11 cellular contexts compared by ENCODE assay signal in genomic region chrX:53294024-53294648, GRCh38. TPM values are rescaled to one million over a fixed set of nuclear protein-coding genes. Genes with fewer than 3 reads are reported as not detected.
A peak's percentile ranks its signal among the peaks of the same experiment; 100 is the strongest.
DNase-seq lines count a peak whose midpoint lies in the region; ATAC-seq and TF ChIP-seq lines count a peak whose summit lies in the region.
"Had no signal": no experiment of that assay in that cellular context is flagged by ENCODE, and none has a peak within 500 bp of the region (broad histone marks: within the 10 kb centered on the region; RNA-seq: fewer than 3 reads in every experiment).

No MANE protein-coding gene starts in this region.

- H3K9me3 Mint-ChIP-seq in stimulated activated memory B cell treated with anti-CD40 and anti-IgM and Interleukin-4, amounts not matched to agents 10 μg/mL and 1 μg/mL and 100 μg/mL, for 72 hours, result no peaks in the 10 kb centered on the region
- H3K9me3 Mint-ChIP-seq: activated naive CD8-positive, alpha-beta T cell treated with anti-CD3 and anti-CD28 coated beads, Interleukin-2, amount 10 ng/mL, durations not matched to agents 7 days and 5 days had no signal

- H3K79me2 ChIP-seq in GM23248 (ENCODE audit: insufficient read depth) (no peaks in the 10 kb centered on the region), SK-N-SH (ENCODE audit: insufficient read depth) (no peaks in the 10 kb centered on the region), fibroblast of lung (ENCODE audit: control insufficient read depth, insufficient read depth, low read length) (no peaks in the 10 kb centered on the region)

- no peak overlapping the region for H3K27ac Mint-ChIP-seq in stimulated activated memory B cell treated with anti-CD40 and anti-IgM and Interleukin-4, amounts not matched to agents 10 μg/mL and 1 μg/mL and 100 μg/mL, for 72 hours
- H3K27ac Mint-ChIP-seq: activated naive CD8-positive, alpha-beta T cell treated with anti-CD3 and anti-CD28 coated beads, Interleukin-2, amount 10 ng/mL, durations not matched to agents 7 days and 5 days had no signal

- in situ Hi-C loops in GM23248 (cut with MboI), result no loop called here

- H3K4me2 ChIP-seq in GM23248 (ENCODE audit: unreplicated experiment) (no peak overlapping the region), SK-N-SH (no peak overlapping the region), fibroblast of lung (ENCODE audit: extremely low read depth, insufficient read depth, low read length) (no peak overlapping the region)

- H3K4me1 Mint-ChIP-seq in stimulated activated memory B cell treated with anti-CD40 and anti-IgM and Interleukin-4, amounts not matched to agents 10 μg/mL and 1 μg/mL and 100 μg/mL, for 72 hours, result no peaks in the 10 kb centered on the region

- TF ChIP-seq RAD21 in SK-N-SH (IDR thresholded peaks at IDR 0.05; ENCODE audit: low read length), result peak; percentile 54

- POLR2A ChIA-PET in SK-N-SH (lab: Yijun Ruan, JAX) (no interaction called here), RWPE1 (lab: Yijun Ruan, JAX; ENCODE audit: low non-redundant PET) (no interaction called here)

- H3F3A ChIP-seq in GM23248 (ENCODE audit: insufficient read depth), result no peaks in the 10 kb centered on the region
- H3F3A ChIP-seq in SK-N-SH (replicated peaks; ENCODE audit: insufficient read depth), result no peaks in the 10 kb centered on the region

- no peaks in the 10 kb centered on the region for H3K27me3 Mint-ChIP-seq in stimulated activated memory B cell treated with anti-CD40 and anti-IgM and Interleukin-4, amounts not matched to agents 10 μg/mL and 1 μg/mL and 100 μg/mL, for 72 hours
- H3K27me3 Mint-ChIP-seq: activated naive CD8-positive, alpha-beta T cell treated with anti-CD3 and anti-CD28 coated beads, Interleukin-2, amount 10 ng/mL, durations not matched to agents 7 days and 5 days had no signal

- H3K36me3 ChIP-seq in GM23248 (ENCODE audit: low read depth) (no peaks in the 10 kb centered on the region), SK-N-SH (replicated peaks in 1 of 2; ENCODE audit: control insufficient read depth in 1 of 2, insufficient read depth in 2 of 2, low read length in 1 of 2) (no peaks in the 10 kb centered on the region), fibroblast of lung (ENCODE audit: control insufficient read depth, insufficient read depth, low read length) (no peaks in the 10 kb centered on the region)

- no peaks in the 10 kb centered on the region for H3K36me3 Mint-ChIP-seq in stimulated activated memory B cell treated with anti-CD40 and anti-IgM and Interleukin-4, amounts not matched to agents 10 μg/mL and 1 μg/mL and 100 μg/mL, for 72 hours
- H3K36me3 Mint-ChIP-seq: activated naive CD8-positive, alpha-beta T cell treated with anti-CD3 and anti-CD28 coated beads, Interleukin-2, amount 10 ng/mL, durations not matched to agents 7 days and 5 days had no signal

- TF ChIP-seq EP300 in SK-N-SH (IDR thresholded peaks at IDR 0.05; ENCODE audit: borderline replicate concordance in 1 of 2, low read depth in 1 of 2, low read length in 1 of 2), result no peak

- TF ChIP-seq CTCF in AG09319 (IDR thresholded peaks at IDR 0.05; ENCODE audit: low read depth, low read length) (peak; percentile 5; the same call in 1 of the 2 replicates), SK-N-SH (IDR thresholded peaks at IDR 0.05) (peak; percentile 56), fibroblast of lung (conservative IDR thresholded peaks at IDR 0.05 in 1 of 2, IDR thresholded peaks at IDR 0.05 in 1 of 2; ENCODE audit: low read depth in 1 of 2, low read length in 2 of 2) (peak; percentile 14 to 15), RWPE1 (conservative IDR thresholded peaks at IDR 0.05; ENCODE audit: low read depth) (no peak)

- H3K27ac ChIP-seq in GM23248 (no peak overlapping the region), SK-N-SH (ENCODE audit: low read depth in 2 of 2, low read length in 1 of 2) (no peak overlapping the region), fibroblast of lung (ENCODE audit: insufficient read depth, low read length) (no peak overlapping the region), RWPE1 (no peak overlapping the region)

- H3K4me3 ChIP-seq in GM23248 (no peak overlapping the region), SK-N-SH (ENCODE audit: low read depth in 2 of 2, low read length in 1 of 2) (no peak overlapping the region), fibroblast of lung (replicated peaks in 1 of 4; ENCODE audit: control extremely low read depth in 1 of 4, insufficient read depth in 1 of 4, low read depth in 3 of 4, low read length in 4 of 4) (no peak overlapping the region)

- H2AFZ ChIP-seq in GM23248 (no peak overlapping the region), SK-N-SH (ENCODE audit: low read depth) (no peak overlapping the region), fibroblast of lung (ENCODE audit: low read length) (no peak overlapping the region)

- no peaks in the 10 kb centered on the region for H3K27me3 ChIP-seq in GM23248 (replicated peaks; ENCODE audit: insufficient read depth)
- no peaks in the 10 kb centered on the region; the same call in 1 of the 2 replicates for H3K27me3 ChIP-seq in SK-N-SH (ENCODE audit: insufficient read depth)
- no peaks in the 10 kb centered on the region for H3K27me3 ChIP-seq in fibroblast of lung (ENCODE audit: control insufficient read depth, insufficient read depth, low read length)

- H3K4me1 ChIP-seq in GM23248 (ENCODE audit: insufficient read depth) (no peaks in the 10 kb centered on the region), SK-N-SH (ENCODE audit: control insufficient read depth in 1 of 2, insufficient read depth in 2 of 2, low read depth in 1 of 2, low read length in 1 of 2) (peaks cover 0 to 12% of the 10 kb centered on the region in 2 experiments; a peak in 1 of 4 replicates), fibroblast of lung (ENCODE audit: control insufficient read depth, extremely low read depth, insufficient read depth, low read length) (no peaks in the 10 kb centered on the region)

- no peaks in the 10 kb centered on the region for H3K9me3 ChIP-seq in GM23248 (ENCODE audit: low read depth)
- no peaks in the 10 kb centered on the region for H3K9me3 ChIP-seq in SK-N-SH
- H3K9me3 ChIP-seq in fibroblast of lung (ENCODE audit: control insufficient read depth, insufficient read depth, low read depth, low read length), result no peaks in the 10 kb centered on the region

- CTCF ChIA-PET in SK-N-SH (lab: Yijun Ruan, JAX) (interaction anchor here (0.8 to 4.3 kb wide), 10 partner anchors 10 to 235 kb away, joined by 3 to 40 read pairs (median 4); no protein-coding TSS in a partner anchor), RWPE1 (lab: Yijun Ruan, JAX) (interaction anchor here (0.5 to 0.8 kb wide), 3 partner anchors 12 to 37 kb away, joined by 3 to 4 read pairs (median 3); no protein-coding TSS in a partner anchor)

- H3K9ac ChIP-seq in GM23248, result no peak overlapping the region
- H3K9ac ChIP-seq in SK-N-SH, result no peak overlapping the region
- no peak overlapping the region for H3K9ac ChIP-seq in fibroblast of lung (ENCODE audit: insufficient read depth, low read length)

- DNase-seq in AG09319 (ENCODE audit: extremely low read depth, low read depth), result no peak
- DNase-seq in GM23248, result peak; percentile 14
- DNase-seq in SK-N-SH, result no peak
- peak in 1 of 2 donors; percentile 25 for DNase-seq in fibroblast of lung (ENCODE audit: low read depth in 2 of 2)
- no peak for DNase-seq in activated CD4-positive, alpha-beta T cell treated with anti-CD3 and anti-CD28 coated beads, Interleukin-2, amount 50 U/mL, for 1 hour
- no peak for DNase-seq in RWPE1 (ENCODE audit: low spot score)
- DNase-seq: activated CD8-positive, alpha-beta memory T cell treated with anti-CD3 and anti-CD28 coated beads for 24 hours; activated naive CD8-positive, alpha-beta T cell treated with anti-CD3 and anti-CD28 coated beads, Interleukin-2, amount 10 ng/mL, durations not matched to agents 7 days and 5 days; NCI-H226 had no signal

- 94 to 97% methylated on average over 8 of the region's 8 CpGs for WGBS in GM23248 (ENCODE audit: low coverage in 1 of 2, low lambda C conversion rate in 2 of 2, missing lambda C conversion rate in 2 of 2), 2 experiments
- WGBS in SK-N-SH (ENCODE audit: low lambda C conversion rate), result 72% methylated on average over 8 of the region's 8 CpGs

- H4K20me1 ChIP-seq in GM23248 (ENCODE audit: insufficient read depth) (no peaks in the 10 kb centered on the region), SK-N-SH (ENCODE audit: insufficient read depth) (no peaks in the 10 kb centered on the region), fibroblast of lung (ENCODE audit: control insufficient read depth, extremely low read depth, insufficient read depth, low read length) (no peaks in the 10 kb centered on the region)

- no peak overlapping the region for H3K4me3 Mint-ChIP-seq in stimulated activated memory B cell treated with anti-CD40 and anti-IgM and Interleukin-4, amounts not matched to agents 10 μg/mL and 1 μg/mL and 100 μg/mL, for 72 hours
- H3K4me3 Mint-ChIP-seq: activated naive CD8-positive, alpha-beta T cell treated with anti-CD3 and anti-CD28 coated beads, Interleukin-2, amount 10 ng/mL, durations not matched to agents 7 days and 5 days had no signal

- ATAC-seq in stimulated activated memory B cell treated with anti-CD40 and anti-IgM and Interleukin-4, amounts not matched to agents 10 μg/mL and 1 μg/mL and 100 μg/mL, for 72 hours, result no peak
- no peak for ATAC-seq in HG02938 (IDR thresholded peaks at IDR 0.05; ENCODE audit: unreplicated experiment)

- H3K9me2 ChIP-seq in GM23248 (ENCODE audit: insufficient read depth) (no peaks in the 10 kb centered on the region), SK-N-SH (no peaks in the 10 kb centered on the region)

TF ChIP-seq in SK-N-SH, 30 proteins besides CTCF, POLR2A, EP300 and RAD21 (continues in another document):
- no peak for TF ChIP-seq NRF1 (IDR thresholded peaks at IDR 0.05; ENCODE audit: low read depth, low read length)

RNA-seq across cellular contexts. Expression of gene IQSEC2, which starts 12.8 kb away (rescaled TPM):
- total RNA-seq in GM23248 (2014; rRNA removed; shearing (Covaris generic)), result 10.2 and 11.8 TPM in 2 replicates
- polyA plus RNA-seq in GM23248 (2016; fragmentation: Nextera tagmentation; extraction: Ambion mirVana) (6.0 and 7.1 TPM in 2 replicates), SK-N-SH (2012; rRNA removed) (21.3 and 24.7 TPM in 2 replicates), fibroblast of lung (5.9 and 7.4 TPM in 2 replicates)
- polyA plus RNA-seq in SK-N-SH (2012; cell fraction: cytosol; rRNA removed), result 16.7 and 20.3 TPM in 2 replicates
- polyA plus RNA-seq in SK-N-SH (2012; cell fraction: nucleus; rRNA removed), result 34.3 and 35.2 TPM in 2 replicates
- 3.6 and 9.9 TPM in 2 replicates for total RNA-seq in fibroblast of lung
- polyA plus RNA-seq in fibroblast of lung (2012), result 14.1 and 18.9 TPM in 2 replicates
- 31.8 and 32.2 TPM in 2 replicates for polyA minus RNA-seq in fibroblast of lung (ENCODE audit: low replicate concordance)
